Comparison of ENCODE assay signal across 1 cellular context in genomic region chr3:23916886-23917815, GRCh38.
TF ChIP-seq lines count a peak whose summit lies in the region.

Gene NKIRAS1, minus strand, starts transcription at chr3:23916990. Its CDS starts 6,086 bp downstream, at chr3:23910904.
Gene RPL15, plus strand, starts transcription at chr3:23917132. Its CDS starts 728 bp downstream, at chr3:23917860.

TF ChIP-seq in GM12878, 131 proteins besides CTCF, POLR2A, EP300 and RAD21 (continued from another document and continues in another):
- TF ChIP-seq, protein P1, sequence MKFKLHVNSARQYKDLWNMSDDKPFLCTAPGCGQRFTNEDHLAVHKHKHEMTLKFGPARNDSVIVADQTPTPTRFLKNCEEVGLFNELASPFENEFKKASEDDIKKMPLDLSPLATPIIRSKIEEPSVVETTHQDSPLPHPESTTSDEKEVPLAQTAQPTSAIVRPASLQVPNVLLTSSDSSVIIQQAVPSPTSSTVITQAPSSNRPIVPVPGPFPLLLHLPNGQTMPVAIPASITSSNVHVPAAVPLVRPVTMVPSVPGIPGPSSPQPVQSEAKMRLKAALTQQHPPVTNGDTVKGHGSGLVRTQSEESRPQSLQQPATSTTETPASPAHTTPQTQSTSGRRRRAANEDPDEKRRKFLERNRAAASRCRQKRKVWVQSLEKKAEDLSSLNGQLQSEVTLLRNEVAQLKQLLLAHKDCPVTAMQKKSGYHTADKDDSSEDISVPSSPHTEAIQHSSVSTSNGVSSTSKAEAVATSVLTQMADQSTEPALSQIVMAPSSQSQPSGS (IDR thresholded peaks at IDR 0.05; ENCODE audit: low read length): no peak; the same call in 1 of the 2 replicates
- TF ChIP-seq E4F1 (IDR thresholded peaks at IDR 0.05; ENCODE audit: borderline replicate concordance, partially characterized antibody): peak; percentile 35
- TF ChIP-seq STAT3 (IDR thresholded peaks at IDR 0.05; ENCODE audit: low read depth, low read length): no peak
- peak; percentile 92 for TF ChIP-seq GABPA (IDR thresholded peaks at IDR 0.05; ENCODE audit: low read depth)
- TF ChIP-seq ZNF592 (IDR thresholded peaks at IDR 0.05): no peak
- peak; percentile 93 for TF ChIP-seq CBFB (IDR thresholded peaks at IDR 0.05; ENCODE audit: low read depth)
- peak; percentile 51 for TF ChIP-seq HDAC6 (IDR thresholded peaks at IDR 0.05; ENCODE audit: unreplicated experiment)
- TF ChIP-seq CEBPB (IDR thresholded peaks at IDR 0.05; ENCODE audit: borderline replicate concordance in 1 of 2, low read depth in 2 of 2, low read length in 2 of 2): no peak
- peak; percentile 91; the same call in 1 of the 2 replicates for TF ChIP-seq TARDBP (IDR thresholded peaks at IDR 0.05; ENCODE audit: borderline replicate concordance)
- peak; percentile 40 for TF ChIP-seq MXI1 (IDR thresholded peaks at IDR 0.05; ENCODE audit: low read depth, low read length)
- no peak; the same call in 1 of the 2 replicates for TF ChIP-seq KAT2A (conservative IDR thresholded peaks at IDR 0.05; ENCODE audit: control insufficient read depth, low read depth, low read length)
- TF ChIP-seq BMI1 (IDR thresholded peaks at IDR 0.05; ENCODE audit: borderline replicate concordance): no peak
- TF ChIP-seq SIX5 (IDR thresholded peaks at IDR 0.05; ENCODE audit: low read depth, low read length, severe bottlenecking): peak; percentile 89
- TF ChIP-seq BRCA1 (IDR thresholded peaks at IDR 0.05; ENCODE audit: low read depth, low read length): 0 out of 2 replicates have a peak, but pooled peaks have one; percentile 9
- peak; percentile 96 for TF ChIP-seq RB1 (IDR thresholded peaks at IDR 0.05; ENCODE audit: borderline replicate concordance)
- no peak for TF ChIP-seq NFXL1 (IDR thresholded peaks at IDR 0.05; ENCODE audit: borderline replicate concordance)
- TF ChIP-seq SKIL (IDR thresholded peaks at IDR 0.05; ENCODE audit: low read depth, poor library complexity, severe bottlenecking): peak; percentile 56
- TF ChIP-seq BCL11A (IDR thresholded peaks at IDR 0.05; ENCODE audit: low read depth, low read length): 0 out of 2 replicates have a peak, but pooled peaks have one; percentile 15
- TF ChIP-seq, protein P2, sequence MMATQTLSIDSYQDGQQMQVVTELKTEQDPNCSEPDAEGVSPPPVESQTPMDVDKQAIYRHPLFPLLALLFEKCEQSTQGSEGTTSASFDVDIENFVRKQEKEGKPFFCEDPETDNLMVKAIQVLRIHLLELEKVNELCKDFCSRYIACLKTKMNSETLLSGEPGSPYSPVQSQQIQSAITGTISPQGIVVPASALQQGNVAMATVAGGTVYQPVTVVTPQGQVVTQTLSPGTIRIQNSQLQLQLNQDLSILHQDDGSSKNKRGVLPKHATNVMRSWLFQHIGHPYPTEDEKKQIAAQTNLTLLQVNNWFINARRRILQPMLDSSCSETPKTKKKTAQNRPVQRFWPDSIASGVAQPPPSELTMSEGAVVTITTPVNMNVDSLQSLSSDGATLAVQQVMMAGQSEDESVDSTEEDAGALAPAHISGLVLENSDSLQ (IDR thresholded peaks at IDR 0.05): no peak
- no peak for TF ChIP-seq ZNF622 (IDR thresholded peaks at IDR 0.05)
- no peak for TF ChIP-seq CHD1 (IDR thresholded peaks at IDR 0.05; ENCODE audit: low read depth, low read length)
- peak; percentile 53; the same call in 1 of the 2 replicates for TF ChIP-seq IRF5 (IDR thresholded peaks at IDR 0.05; ENCODE audit: borderline replicate concordance)
- peak; percentile 14; the same call in 1 of the 2 replicates for TF ChIP-seq ZBTB33 (IDR thresholded peaks at IDR 0.05)
- peak; percentile 42; the same call in 1 of the 2 replicates for TF ChIP-seq NR2C1 (IDR thresholded peaks at IDR 0.05)
- peak; percentile 88 for TF ChIP-seq TCF12 (IDR thresholded peaks at IDR 0.05; ENCODE audit: low read depth, low read length)
- TF ChIP-seq, protein P3, sequence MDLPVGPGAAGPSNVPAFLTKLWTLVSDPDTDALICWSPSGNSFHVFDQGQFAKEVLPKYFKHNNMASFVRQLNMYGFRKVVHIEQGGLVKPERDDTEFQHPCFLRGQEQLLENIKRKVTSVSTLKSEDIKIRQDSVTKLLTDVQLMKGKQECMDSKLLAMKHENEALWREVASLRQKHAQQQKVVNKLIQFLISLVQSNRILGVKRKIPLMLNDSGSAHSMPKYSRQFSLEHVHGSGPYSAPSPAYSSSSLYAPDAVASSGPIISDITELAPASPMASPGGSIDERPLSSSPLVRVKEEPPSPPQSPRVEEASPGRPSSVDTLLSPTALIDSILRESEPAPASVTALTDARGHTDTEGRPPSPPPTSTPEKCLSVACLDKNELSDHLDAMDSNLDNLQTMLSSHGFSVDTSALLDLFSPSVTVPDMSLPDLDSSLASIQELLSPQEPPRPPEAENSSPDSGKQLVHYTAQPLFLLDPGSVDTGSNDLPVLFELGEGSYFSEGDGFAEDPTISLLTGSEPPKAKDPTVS (IDR thresholded peaks at IDR 0.05; ENCODE audit: low read depth, low read length): no peak
- TF ChIP-seq YBX1 (IDR thresholded peaks at IDR 0.05): no peak
- TF ChIP-seq BCL3 (IDR thresholded peaks at IDR 0.05; ENCODE audit: borderline replicate concordance, insufficient read depth, low read depth, low read length, poor library complexity, severe bottlenecking): peak; percentile 50
- peak; percentile 54; the same call in 1 of the 2 replicates for TF ChIP-seq E2F4 (IDR thresholded peaks at IDR 0.05; ENCODE audit: low read depth, low read length)
- no peak for TF ChIP-seq HDAC2 (IDR thresholded peaks at IDR 0.05)
